Comparison of ENCODE assay signal across 8 cellular contexts in genomic region chr2:45993476-45993991, GRCh38.
DNase-seq lines count a peak whose midpoint lies in the region; ATAC-seq, FAIRE-seq and TF ChIP-seq lines count a peak whose summit lies in the region.

No MANE protein-coding gene starts in this region.

- TF ChIP-seq CTCF in choroid plexus epithelial cell (conservative IDR thresholded peaks at IDR 0.05; ENCODE audit: low read depth, low read length): peak; percentile 90

- DNase-seq in 8988T (peak; percentile 37), GM12891 (ENCODE audit: insufficient read length, low spot score) (peak; percentile 42), NCI-H2227 treated with DMSO at 0.1 percent for 48 hours (lab: John Stamatoyannopoulos, UW) (peak; percentile 25), choroid plexus epithelial cell (ENCODE audit: low read depth) (peak; percentile 93), left kidney (ENCODE audit: low read depth, low spot score) (peak; percentile 82)
- DNase-seq in activated CD4-positive, CD25-positive, alpha-beta regulatory T cell (lab: John Stamatoyannopoulos, UW): peak; percentile 4 to 25 (median 14)
- peak; percentile 19 to 47 (median 27) for DNase-seq in stimulated activated CD4-positive, alpha-beta T cell treated with anti-CD3 and anti-CD28 coated beads, TNF-alpha, amount 100 ng/mL, for 24 hours (ENCODE audit: low read depth in 3 of 3)

- FAIRE-seq in GM12891 (lab: Jason Lieb, UNC): peak; percentile 80

- TF ChIP-seq POLR2A in GM12891 (IDR thresholded peaks at IDR 0.05; ENCODE audit: low read depth, low read length): no peak

- ATAC-seq in HG03175 (IDR thresholded peaks at IDR 0.05; ENCODE audit: unreplicated experiment): no peak

- no peak overlapping the region for H3K4me3 ChIP-seq in choroid plexus epithelial cell (ENCODE audit: low read depth, low read length)

TF ChIP-seq in GM12891, 5 proteins besides CTCF, POLR2A, EP300 and RAD21:
- TF ChIP-seq PAX5 (IDR thresholded peaks at IDR 0.05; ENCODE audit: insufficient read depth, low read length, severe bottlenecking): no peak
- no peak for TF ChIP-seq TAF1 (IDR thresholded peaks at IDR 0.05; ENCODE audit: low read depth, low read length)
- no peak for TF ChIP-seq POLR2AphosphoS5 (IDR thresholded peaks at IDR 0.05; ENCODE audit: low read depth, low read length)

Comparison
In these comparisons a context has a peak if more than half of its experiments do, and no peak if none do; other contexts are left out.
1. DNase-seq: peak in every context shown above with its lines; median percentile 93 in choroid plexus epithelial cell; 82 in left kidney; 42 in GM12891; 37 in 8988T; 27 in stimulated activated CD4-positive, alpha-beta T cell treated with anti-CD3 and anti-CD28 coated beads, TNF-alpha, amount 100 ng/mL, for 24 hours; 25 in NCI-H2227 treated with DMSO at 0.1 percent for 48 hours; 14 in activated CD4-positive, CD25-positive, alpha-beta regulatory T cell.